ENCODE assay signal across 18 cellular contexts in genomic region chr11:84518601-84519183, GRCh38.
"Had no signal": no experiment of that assay in that cellular context is flagged by ENCODE, and none has a peak within 500 bp of the region (broad histone marks: within the 10 kb centered on the region; RNA-seq: fewer than 3 reads in every experiment).

No MANE protein-coding gene starts in this region.

- H3K27me3 Mint-ChIP-seq: memory B cell; natural killer cell treated with Interleukin-12 subunit alpha and Interleukin-12 subunit beta and Interleukin-15 and Interleukin-18, amount 100 ng/mL, for 72 hours had no signal

- DNase-seq: dorsolateral prefrontal cortex; effector CD4-positive, alpha-beta T cell; mucosa of descending colon; naive B cell; stimulated activated CD4-positive, alpha-beta T cell treated with anti-CD3 and anti-CD28 coated beads, Interleukin-12 subunit alpha, Interleukin-12 subunit beta, amount 100 ng/mL, for 4 hours; stimulated activated CD4-positive, alpha-beta T cell treated with anti-CD3 and anti-CD28 coated beads, Interleukin-1b, Interleukin-23, amount 100 ng/mL, for 48 hours; stimulated activated CD4-positive, alpha-beta T cell treated with anti-CD3 and anti-CD28 coated beads, Interleukin-4, amount 100 ng/mL, for 1 hour; stimulated activated CD8-positive, alpha-beta memory T cell treated with anti-CD3 and anti-CD28 coated beads, Interleukin-4, amount 100 ng/mL, for 48 hours; stimulated activated naive CD4-positive, alpha-beta T cell; substantia nigra; testis; tibial artery had no signal

- ATAC-seq: left lobe of liver; mucosa of descending colon; natural killer cell treated with Interleukin-12 subunit alpha and Interleukin-12 subunit beta and Interleukin-15 and Interleukin-18, amount 100 ng/mL, for 72 hours; sciatic nerve had no signal

- H3K27ac Mint-ChIP-seq: memory B cell; natural killer cell treated with Interleukin-12 subunit alpha and Interleukin-12 subunit beta and Interleukin-15 and Interleukin-18, amount 100 ng/mL, for 72 hours; neural progenitor cell; type B pancreatic cell had no signal

- H3K9me3 Mint-ChIP-seq: memory B cell, naive B cell, neural progenitor cell, type B pancreatic cell had no signal

- H3K4me3 Mint-ChIP-seq: memory B cell; naive B cell; natural killer cell treated with Interleukin-12 subunit alpha and Interleukin-12 subunit beta and Interleukin-15 and Interleukin-18, amount 100 ng/mL, for 72 hours; neural progenitor cell; type B pancreatic cell had no signal

- H3K4me1 Mint-ChIP-seq: memory B cell, naive B cell, neural progenitor cell had no signal
